5 cellular contexts compared by ENCODE assay signal in the genomic region with DNA sequence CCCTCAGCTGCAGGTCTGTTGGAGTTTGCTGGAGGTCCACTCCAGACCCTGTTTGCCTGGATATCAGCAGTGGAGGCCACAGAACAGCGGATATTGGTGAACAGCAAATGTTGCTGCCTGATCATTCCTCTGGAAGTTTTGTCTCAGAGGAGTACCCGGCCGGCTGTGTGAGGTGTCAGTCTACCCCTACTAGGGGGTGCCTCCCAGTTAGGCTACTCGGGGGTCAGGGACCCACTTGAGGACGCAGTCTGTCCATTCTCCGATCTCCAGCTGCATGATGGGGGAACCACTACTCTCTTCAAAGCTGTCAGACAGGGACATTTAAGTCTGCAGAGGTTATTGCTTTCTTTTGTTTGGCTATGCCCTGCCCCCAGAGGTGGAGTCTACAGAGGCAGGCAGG.
DNase-seq lines count a peak whose midpoint lies in the region; ATAC-seq, FAIRE-seq and TF ChIP-seq lines count a peak whose summit lies in the region.
"Not testable (repeated sequence)": the region's sequence is repeated elsewhere in the genome, so short reads cannot be mapped to it uniquely, and the experiment has no call there.

No MANE protein-coding gene starts in this region.

- H3K4me3 ChIP-seq in kidney (ENCODE audit: low read length in 2 of 2); sigmoid colon; upper lobe of right lung: not testable (repeated sequence)

- not testable (repeated sequence) for H3K27me3 ChIP-seq in sigmoid colon, upper lobe of right lung

- not testable (repeated sequence) for H3K36me3 ChIP-seq in kidney (ENCODE audit: control insufficient read depth in 1 of 2, insufficient read depth in 2 of 2, low read length in 2 of 2); sigmoid colon; upper lobe of right lung

- H3K4me1 ChIP-seq in kidney (ENCODE audit: control insufficient read depth in 1 of 2, insufficient read depth in 1 of 2, low read depth in 1 of 2, low read length in 2 of 2); sigmoid colon; upper lobe of right lung: not testable (repeated sequence)

- 87 to 93% methylated on average over 6 of the region's 6 CpGs for WGBS in sigmoid colon, 2 donors

- H3K9me3 ChIP-seq in kidney (ENCODE audit: control insufficient read depth in 1 of 2, low read length in 2 of 2); sigmoid colon; upper lobe of right lung: not testable (repeated sequence)

- H3K36me3 Mint-ChIP-seq in CD14-positive monocyte; chondrocyte (ENCODE audit: low read depth): not testable (repeated sequence)

- peaks cover 0 to 12% (median 6%) of the 10 kb centered on the region in 7 donors for H3K9me3 Mint-ChIP-seq in CD14-positive monocyte
- not testable (repeated sequence) for H3K9me3 Mint-ChIP-seq in chondrocyte (ENCODE audit: low read depth)

- not testable (repeated sequence) for TF ChIP-seq EP300 in sigmoid colon (IDR thresholded peaks at IDR 0.05)

- not testable (repeated sequence) for TF ChIP-seq POLR2A in sigmoid colon (IDR thresholded peaks at IDR 0.05)

- not testable (repeated sequence) for H3K27ac ChIP-seq in kidney (ENCODE audit: low read depth in 2 of 2, low read length in 2 of 2); sigmoid colon; upper lobe of right lung

- not testable (repeated sequence) for H3K27me3 Mint-ChIP-seq in CD14-positive monocyte (ENCODE audit: low read depth in 3 of 3)
- peaks cover 24% of the 10 kb centered on the region for H3K27me3 Mint-ChIP-seq in chondrocyte (ENCODE audit: low read depth)

- DNase-seq in CD14-positive monocyte (ENCODE audit: low spot score), result peak; percentile 10
- DNase-seq in chondrocyte (ENCODE audit: low spot score), result peak; percentile 39
- DNase-seq in kidney, result peak; percentile 15
- DNase-seq in sigmoid colon, result peak; percentile 50
- peak; percentile 19 for DNase-seq in upper lobe of right lung

- not testable (repeated sequence) for H3K9ac ChIP-seq in kidney (ENCODE audit: low read length in 2 of 2)

- not testable (repeated sequence) for FAIRE-seq in kidney (lab: Jason Lieb, UNC)

- not testable (repeated sequence) for H3K27ac Mint-ChIP-seq in CD14-positive monocyte; chondrocyte (ENCODE audit: unreplicated experiment)

- ATAC-seq in upper lobe of right lung, result not testable (repeated sequence)

- intact Hi-C loops in CD14-positive monocyte (cut with micrococcal nuclease); kidney (cut with DNase I); sigmoid colon (cut with DNase I); upper lobe of right lung (cut with DNase I): not testable (repeated sequence)

- not testable (repeated sequence) for H3K4me3 Mint-ChIP-seq in CD14-positive monocyte; chondrocyte (ENCODE audit: unreplicated experiment)

- not testable (repeated sequence) for TF ChIP-seq CTCF in CD14-positive monocyte (IDR thresholded peaks at IDR 0.05); chondrocyte (IDR thresholded peaks at IDR 0.05); kidney (IDR thresholded peaks at IDR 0.05; ENCODE audit: borderline replicate concordance, extremely low read depth, insufficient read depth); sigmoid colon (IDR thresholded peaks at IDR 0.05); upper lobe of right lung (IDR thresholded peaks at IDR 0.05)

- not testable (repeated sequence) for H3K4me1 Mint-ChIP-seq in CD14-positive monocyte; chondrocyte (ENCODE audit: low read depth)
